In the genomic region with DNA sequence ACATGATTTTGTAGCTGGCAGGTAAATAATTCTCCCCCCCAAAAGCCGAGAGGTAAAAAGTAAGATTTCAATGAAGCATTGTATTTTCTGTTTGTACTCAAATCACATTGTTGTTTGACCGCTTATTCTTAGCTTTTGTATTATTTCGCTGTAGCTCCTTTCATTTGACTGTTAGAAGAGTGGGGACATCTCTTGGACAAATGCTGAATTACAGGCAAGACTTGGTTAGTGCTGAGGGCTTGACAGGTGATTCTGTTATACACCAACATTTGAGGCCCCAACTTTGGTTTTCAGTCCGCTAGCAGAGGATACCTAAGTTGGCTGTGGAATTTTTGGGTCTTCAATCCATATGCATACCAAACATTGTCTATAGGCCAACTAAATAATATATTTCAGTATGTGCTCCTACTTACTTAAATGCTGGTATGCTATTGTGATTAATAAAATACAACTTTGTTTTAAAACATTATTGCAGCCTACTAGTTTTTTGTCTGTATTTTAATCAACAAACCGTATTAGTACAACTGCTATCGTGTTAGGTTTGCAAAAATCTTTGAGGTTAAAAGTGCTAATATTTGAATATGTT, we compare ENCODE assay signal across 8 cellular contexts.
A peak's percentile ranks its signal among the peaks of the same experiment; 100 is the strongest.
DNase-seq lines count a peak whose midpoint lies in the region; ATAC-seq and TF ChIP-seq lines count a peak whose summit lies in the region.

No MANE protein-coding gene starts in this region.

- TF ChIP-seq CTCF in Calu3 (IDR thresholded peaks at IDR 0.05; ENCODE audit: unreplicated experiment) (peak; percentile 45), left ventricle myocardium inferior (IDR thresholded peaks at IDR 0.05; ENCODE audit: borderline replicate concordance) (peak; percentile 80), smooth muscle cell (IDR thresholded peaks at IDR 0.05; ENCODE audit: borderline replicate concordance, insufficient read depth, poor library complexity, severe bottlenecking) (peak; percentile 63)

- H3K9ac ChIP-seq in smooth muscle cell (ENCODE audit: low read depth): no peak overlapping the region

- peaks cover 54% of the 10 kb centered on the region for H3K79me2 ChIP-seq in smooth muscle cell (ENCODE audit: low read depth)

- H3K4me1 Mint-ChIP-seq in Calu3 (ENCODE audit: low read depth, unreplicated experiment): peaks cover 12% of the 10 kb centered on the region
- H3K4me1 Mint-ChIP-seq in activated T-helper 17 cell treated with anti-CD3 and anti-CD28 coated beads, Interleukin-2, amount 50 U/mL, for 72 hours: peaks cover 7% of the 10 kb centered on the region

- H3K9me3 ChIP-seq in left ventricle myocardium inferior (replicated peaks): no peaks in the 10 kb centered on the region
- no peaks in the 10 kb centered on the region for H3K9me3 ChIP-seq in smooth muscle cell (replicated peaks; ENCODE audit: low read depth)

- CTCF ChIA-PET in Calu3 (lab: Charles Lee): interaction anchor here (0.5 to 1.2 kb wide), 16 partner anchors 8 to 1149 kb away, joined by 3 to 22 read pairs (median 3); partner anchors contain the start of gene RAD52

- H3K4me1 ChIP-seq in left ventricle myocardium inferior (no peaks in the 10 kb centered on the region), smooth muscle cell (ENCODE audit: low read depth) (no peaks in the 10 kb centered on the region)

- H3K36me3 ChIP-seq in H7 (replicated peaks; ENCODE audit: control insufficient read depth, insufficient read depth, low read length) (no peaks in the 10 kb centered on the region), left ventricle myocardium inferior (no peaks in the 10 kb centered on the region), smooth muscle cell (ENCODE audit: low read depth) (no peaks in the 10 kb centered on the region)

- H3K4me2 ChIP-seq in smooth muscle cell: no peak overlapping the region

- H3K4me3 Mint-ChIP-seq in Calu3 (ENCODE audit: low read depth, unreplicated experiment): no peak overlapping the region
- H3K4me3 Mint-ChIP-seq in activated T-helper 17 cell treated with anti-CD3 and anti-CD28 coated beads, Interleukin-2, amount 50 U/mL, for 72 hours: no peak overlapping the region

- DNase-seq in Calu3 (peak; percentile 52), H7 (peak; percentile 26), NCI-H446 treated with DMSO at 0.1 percent for 48 hours (lab: John Stamatoyannopoulos, UW) (peak; percentile 53), left ventricle myocardium inferior (no peak), smooth muscle cell (lab: John Stamatoyannopoulos, UW; ENCODE audit: unreplicated experiment) (no peak)

- peaks cover 4% of the 10 kb centered on the region for H3F3A ChIP-seq in smooth muscle cell (ENCODE audit: low read depth)

- intact Hi-C loops in Calu3 (cut with micrococcal nuclease; ENCODE audit: unreplicated experiment): loop anchor here (5.0 kb wide), 3 partner anchors 141 to 521 kb away; no protein-coding TSS in a partner anchor
- intact Hi-C loops in left ventricle myocardium inferior (cut with micrococcal nuclease): no loop called here

- peaks cover 71% of the 10 kb centered on the region for H4K20me1 ChIP-seq in smooth muscle cell (ENCODE audit: low read depth)

- H3K27me3 Mint-ChIP-seq in Calu3 (ENCODE audit: unreplicated experiment): no peaks in the 10 kb centered on the region
- H3K27me3 Mint-ChIP-seq in activated T-helper 17 cell treated with anti-CD3 and anti-CD28 coated beads, Interleukin-2, amount 50 U/mL, for 72 hours: no peaks in the 10 kb centered on the region

- no peaks in the 10 kb centered on the region for H3K9me3 Mint-ChIP-seq in Calu3 (ENCODE audit: low read depth, unreplicated experiment)
- H3K9me3 Mint-ChIP-seq in activated T-helper 17 cell treated with anti-CD3 and anti-CD28 coated beads, Interleukin-2, amount 50 U/mL, for 72 hours: no peaks in the 10 kb centered on the region

- no TSS peak for BruUV-seq in Calu3 (replicated peaks; lab: Mats Ljungman, UMichigan)

- H3K27ac ChIP-seq in left ventricle myocardium inferior (replicated peaks): no peak overlapping the region
- H3K27ac ChIP-seq in smooth muscle cell (ENCODE audit: low read depth): no peak overlapping the region

- 44% methylated on average over 6 of the region's 6 CpGs for WGBS in smooth muscle cell (ENCODE audit: low lambda C conversion rate)

- H3K4me3 ChIP-seq in H7 (ENCODE audit: insufficient read depth, low read depth, low read length): no peak overlapping the region
- no peak overlapping the region for H3K4me3 ChIP-seq in left ventricle myocardium inferior
- H3K4me3 ChIP-seq in smooth muscle cell: no peak overlapping the region

- H2AFZ ChIP-seq in smooth muscle cell (ENCODE audit: low read depth): no peak overlapping the region

- no peaks in the 10 kb centered on the region for H3K36me3 Mint-ChIP-seq in Calu3 (ENCODE audit: insufficient read depth, unreplicated experiment)
- H3K36me3 Mint-ChIP-seq in activated T-helper 17 cell treated with anti-CD3 and anti-CD28 coated beads, Interleukin-2, amount 50 U/mL, for 72 hours (ENCODE audit: low read depth): no peaks in the 10 kb centered on the region

- peak; percentile 57 for ATAC-seq in activated T-helper 17 cell treated with anti-CD3 and anti-CD28 coated beads, Interleukin-2, amount 50 U/mL, for 72 hours (replicated peaks)
- ATAC-seq in GM21825 (IDR thresholded peaks at IDR 0.05; ENCODE audit: unreplicated experiment) (no peak), HG03025 (IDR thresholded peaks at IDR 0.05; ENCODE audit: low FRiP score, unreplicated experiment) (no peak)

- H3K27me3 ChIP-seq in H7 (ENCODE audit: control insufficient read depth, insufficient read depth, low read length) (no peaks in the 10 kb centered on the region), left ventricle myocardium inferior (ENCODE audit: low read depth) (no peaks in the 10 kb centered on the region), smooth muscle cell (ENCODE audit: low read depth) (no peaks in the 10 kb centered on the region)

- no peak overlapping the region for H3K27ac Mint-ChIP-seq in Calu3 (ENCODE audit: unreplicated experiment)
- no peak overlapping the region for H3K27ac Mint-ChIP-seq in activated T-helper 17 cell treated with anti-CD3 and anti-CD28 coated beads, Interleukin-2, amount 50 U/mL, for 72 hours

Comparison
In these comparisons a context has a peak if more than half of its experiments do, and no peak if none do; other contexts are left out.
1. DNase-seq: peak in Calu3 (single experiment), H7 (single experiment) and NCI-H446 treated with DMSO at 0.1 percent for 48 hours (single experiment); none in left ventricle myocardium inferior (single experiment) and smooth muscle cell (single experiment).
2. Peak in every context shown above with its lines, with median percentiles within 50 percentile points of each other: CTCF ChIP-seq.